In genomic region chr15:94297543-94297942, GRCh38 we compare ENCODE assay signal across 10 cellular contexts.
A peak's percentile ranks its signal among the peaks of the same experiment; 100 is the strongest.
DNase-seq lines count a peak whose midpoint lies in the region; ATAC-seq and TF ChIP-seq lines count a peak whose summit lies in the region.
"Had no signal": no experiment of that assay in that cellular context is flagged by ENCODE, and none has a peak within 500 bp of the region (broad histone marks: within the 10 kb centered on the region; RNA-seq: fewer than 3 reads in every experiment).

No MANE protein-coding gene starts in this region.

- H3K4me1 ChIP-seq in Loucy (ENCODE audit: insufficient read depth, low read length, poor library complexity, severe bottlenecking) (peaks cover 84% of the 10 kb centered on the region), right atrium auricular region (no peaks in the 10 kb centered on the region)

- peaks cover 24% of the 10 kb centered on the region for H3F3A ChIP-seq in Loucy (ENCODE audit: low read depth)

- H3K79me2 ChIP-seq in Loucy (ENCODE audit: insufficient read depth, low read length), result peaks cover 86% of the 10 kb centered on the region

- TF ChIP-seq CTCF in Loucy (conservative IDR thresholded peaks at IDR 0.05; ENCODE audit: low read length) (no peak), right atrium auricular region (IDR thresholded peaks at IDR 0.05) (no peak)

- peak overlapping the region; percentile 95 for H3K4me2 ChIP-seq in Loucy (ENCODE audit: low read depth, low read length, poor library complexity, severe bottlenecking)

- peak overlapping the region; percentile 87 for H3K4me3 ChIP-seq in Loucy (ENCODE audit: low read length, poor library complexity, severe bottlenecking)
- no peak overlapping the region for H3K4me3 ChIP-seq in right atrium auricular region
- H3K4me3 ChIP-seq: SK-N-MC had no signal

- no peaks in the 10 kb centered on the region for H3K27me3 ChIP-seq in Loucy (ENCODE audit: insufficient read depth, low read length, poor library complexity, severe bottlenecking)
- H3K27me3 ChIP-seq in right atrium auricular region, result no peaks in the 10 kb centered on the region

- H3K9me3 ChIP-seq in Loucy (ENCODE audit: insufficient read depth, low read depth, low read length) (no peaks in the 10 kb centered on the region), right atrium auricular region (no peaks in the 10 kb centered on the region)

- TF ChIP-seq POLR2A in GM18505 (IDR thresholded peaks at IDR 0.05; ENCODE audit: borderline replicate concordance, extremely low read depth, insufficient read depth, insufficient read length), result no peak

- intact Hi-C loops in left colon (cut with DNase I, micrococcal nuclease), result no loop called here

- DNase-seq in left colon (no peak), activated gamma-delta T cell (lab: John Stamatoyannopoulos, UW) (no peak), NCI-H2171 treated with DMSO at 0.1 percent for 48 hours (lab: John Stamatoyannopoulos, UW) (no peak), right atrium auricular region (ENCODE audit: low spot score) (no peak), OCI-M2 (lab: John Stamatoyannopoulos, UW; ENCODE audit: unreplicated experiment) (no peak)
- DNase-seq: stimulated activated CD4-positive, alpha-beta T cell treated with anti-CD3 and anti-CD28 coated beads, Interleukin-12 subunit alpha, Interleukin-12 subunit beta, amount 100 ng/mL, for 4 hours had no signal

- H3K27ac ChIP-seq in right atrium auricular region, result no peak overlapping the region
- H3K27ac ChIP-seq: SK-N-MC had no signal

- peak overlapping the region; percentile 96 for H3K9ac ChIP-seq in Loucy (ENCODE audit: low read depth, low read length, poor library complexity, severe bottlenecking)

- no peaks in the 10 kb centered on the region for H3K9me2 ChIP-seq in Loucy (replicated peaks; ENCODE audit: low read depth, low read length)

- peak; percentile 72 for ATAC-seq in GM18505 (IDR thresholded peaks at IDR 0.05; ENCODE audit: unreplicated experiment)
- ATAC-seq in GM21619 (IDR thresholded peaks at IDR 0.05; ENCODE audit: unreplicated experiment), result peak; percentile 60
- peak; percentile 64 for ATAC-seq in left colon

- H3K36me3 ChIP-seq in Loucy (ENCODE audit: insufficient read depth, low read length), result peaks cover 12% of the 10 kb centered on the region
- no peaks in the 10 kb centered on the region for H3K36me3 ChIP-seq in right atrium auricular region

- no peak overlapping the region for H2AFZ ChIP-seq in Loucy (ENCODE audit: low read length)

- peaks cover 9% of the 10 kb centered on the region for H4K20me1 ChIP-seq in Loucy (ENCODE audit: insufficient read depth, low read length, poor library complexity, severe bottlenecking)
